In genomic region chr10:77842652-77843212, GRCh38 we compare ENCODE assay signal across 20 cellular contexts.
DNase-seq lines count a peak whose midpoint lies in the region; ATAC-seq, FAIRE-seq and TF ChIP-seq lines count a peak whose summit lies in the region.
"Had no signal": no experiment of that assay in that cellular context is flagged by ENCODE, and none has a peak within 500 bp of the region (broad histone marks: within the 10 kb centered on the region; RNA-seq: fewer than 3 reads in every experiment).

No MANE protein-coding gene starts in this region.

- no peak overlapping the region for H4K91ac ChIP-seq in mesenchymal stem cell (ENCODE audit: low read length)

- H3K27me3 ChIP-seq in K562 (ENCODE audit: control insufficient read depth in 2 of 2, insufficient read depth in 2 of 2, low read length in 2 of 2) (no peaks in the 10 kb centered on the region), mesenchymal stem cell (ENCODE audit: control insufficient read depth in 1 of 2, insufficient read depth in 1 of 2, low read length in 2 of 2) (no peaks in the 10 kb centered on the region)

- peak overlapping the region; percentile 76 for H2AK5ac ChIP-seq in mesenchymal stem cell (ENCODE audit: low read length, severe bottlenecking)

- H3K4me3 Mint-ChIP-seq in stimulated activated effector memory CD8-positive, alpha-beta T cell treated with anti-CD3 and anti-CD28 coated beads, Interleukin-12 subunit alpha, Interleukin-12 subunit beta, amount 100 ng/mL, for 72 hours, result peak overlapping the region; percentile 3
- H3K4me3 Mint-ChIP-seq in glutamatergic neuron (ENCODE audit: unreplicated experiment), result no peak overlapping the region
- H3K4me3 Mint-ChIP-seq: H9 had no signal

- H3K4me2 ChIP-seq in K562 (ENCODE audit: insufficient read depth, low read length), result no peak overlapping the region
- no peak overlapping the region for H3K4me2 ChIP-seq in mesenchymal stem cell (ENCODE audit: low read length, poor library complexity, severe bottlenecking)

- peaks cover 3% of the 10 kb centered on the region for H3K9me1 ChIP-seq in K562 (ENCODE audit: control insufficient read depth, insufficient read depth, low read length)

- intact Hi-C loops in K562 (cut with micrococcal nuclease), result no loop called here

- H3K79me2 ChIP-seq in K562 (ENCODE audit: control insufficient read depth, insufficient read depth, low read length), result no peaks in the 10 kb centered on the region

- no peak overlapping the region for H2BK5ac ChIP-seq in mesenchymal stem cell (ENCODE audit: low read depth, low read length, poor library complexity, severe bottlenecking)

- no peak for TF ChIP-seq POLR2A in K562 (conservative IDR thresholded peaks at IDR 0.05)

- H3K4me1 Mint-ChIP-seq in stimulated activated effector memory CD8-positive, alpha-beta T cell treated with anti-CD3 and anti-CD28 coated beads, Interleukin-12 subunit alpha, Interleukin-12 subunit beta, amount 100 ng/mL, for 72 hours, result peaks cover 28% of the 10 kb centered on the region
- peaks cover 6% of the 10 kb centered on the region for H3K4me1 Mint-ChIP-seq in glutamatergic neuron (ENCODE audit: low read depth, unreplicated experiment)

- no peak overlapping the region for H2BK120ac ChIP-seq in mesenchymal stem cell (ENCODE audit: low read depth, low read length)

- CTCF ChIA-PET in K562 (lab: Yijun Ruan, JAX; ENCODE audit: low intra/inter-chr PET ratio), result no interaction called here

- no peak overlapping the region for H2BK15ac ChIP-seq in mesenchymal stem cell (ENCODE audit: low read depth, poor library complexity, severe bottlenecking)

- in situ Hi-C loops in K562 (cut with MboI), result no loop called here

- POLR2A ChIA-PET in K562 (lab: Yijun Ruan, JAX), result interaction anchor here (0.7 to 1.0 kb wide), 2 partner anchors 10 to 29 kb away, joined by 3 read pairs; no protein-coding TSS in a partner anchor

- no TSS peak for BruUV-seq in K562 (replicated peaks; lab: Mats Ljungman, UMichigan)

- H2BK12ac ChIP-seq in mesenchymal stem cell (ENCODE audit: low read length in 2 of 2), result no peak overlapping the region

- H3K4ac ChIP-seq in mesenchymal stem cell (ENCODE audit: low read depth in 1 of 2, low read length in 2 of 2), result no peak overlapping the region

- H3K14ac ChIP-seq in mesenchymal stem cell (ENCODE audit: low read length in 2 of 2), result no peak overlapping the region

- ATAC-seq in K562, result no peak
- ATAC-seq in stimulated activated effector memory CD8-positive, alpha-beta T cell treated with anti-CD3 and anti-CD28 coated beads, Interleukin-12 subunit alpha, Interleukin-12 subunit beta, amount 100 ng/mL, for 72 hours, result peak; percentile 83

- no peak overlapping the region for H3K27ac Mint-ChIP-seq in stimulated activated effector memory CD8-positive, alpha-beta T cell treated with anti-CD3 and anti-CD28 coated beads, Interleukin-12 subunit alpha, Interleukin-12 subunit beta, amount 100 ng/mL, for 72 hours
- no peak overlapping the region for H3K27ac Mint-ChIP-seq in glutamatergic neuron (ENCODE audit: unreplicated experiment)

- FAIRE-seq in K562 (lab: Jason Lieb, UNC), result no peak
- FAIRE-seq: GM12892, HTR-8/SVneo had no signal

- 81% methylated on average over 5 of the region's 5 CpGs for WGBS in K562 (ENCODE audit: insufficient coverage, low coverage, missing lambda C conversion rate)
- 93% methylated on average over 4 of the region's 5 CpGs for WGBS in mesenchymal stem cell

- H3K9me3 ChIP-seq in K562 (replicated peaks; ENCODE audit: control insufficient read depth, insufficient read depth, low read depth, low read length) (no peaks in the 10 kb centered on the region), mesenchymal stem cell (ENCODE audit: control insufficient read depth, low read length) (no peaks in the 10 kb centered on the region)
- H3K9me3 ChIP-seq: Caco-2 had no signal

- peaks cover 3 to 15% of the 10 kb centered on the region in 2 experiments; a peak in 3 of 5 replicates for H3K4me1 ChIP-seq in K562 (replicated peaks in 1 of 2; ENCODE audit: control insufficient read depth in 2 of 2, insufficient read depth in 2 of 2, low read length in 2 of 2)
- peaks cover 55% of the 10 kb centered on the region for H3K4me1 ChIP-seq in mesenchymal stem cell (ENCODE audit: control insufficient read depth, insufficient read depth, low read depth, low read length)

- TF ChIP-seq CTCF in K562 (IDR thresholded peaks at IDR 0.05 in 2 of 3, conservative IDR thresholded peaks at IDR 0.05 in 1 of 3; ENCODE audit: insufficient read depth in 2 of 3, low read depth in 1 of 3, low read length in 3 of 3), result no peak
- no peak for TF ChIP-seq CTCF in coronary artery (IDR thresholded peaks at IDR 0.05)
- no peak for TF ChIP-seq CTCF in glutamatergic neuron (IDR thresholded peaks at IDR 0.05; ENCODE audit: partially characterized antibody, unreplicated experiment)

- H3K4me3 ChIP-seq in K562 (no peak overlapping the region), mesenchymal stem cell (ENCODE audit: insufficient read depth in 1 of 2, low read depth in 1 of 2, low read length in 2 of 2) (no peak overlapping the region), coronary artery (no peak overlapping the region)

- no peaks in the 10 kb centered on the region for H4K20me1 ChIP-seq in K562 (replicated peaks; ENCODE audit: control insufficient read depth, insufficient read depth, low read length)

- H3K79me1 ChIP-seq in mesenchymal stem cell (replicated peaks; ENCODE audit: low read length, poor library complexity, severe bottlenecking), result peaks cover 16% of the 10 kb centered on the region

- peaks cover 6% of the 10 kb centered on the region for H3K36me3 Mint-ChIP-seq in stimulated activated effector memory CD8-positive, alpha-beta T cell treated with anti-CD3 and anti-CD28 coated beads, Interleukin-12 subunit alpha, Interleukin-12 subunit beta, amount 100 ng/mL, for 72 hours
- no peaks in the 10 kb centered on the region for H3K36me3 Mint-ChIP-seq in glutamatergic neuron (ENCODE audit: unreplicated experiment)
- H3K36me3 Mint-ChIP-seq: IgD-negative memory B cell had no signal

- peaks cover 1% of the 10 kb centered on the region for H3K27me3 Mint-ChIP-seq in glutamatergic neuron (ENCODE audit: unreplicated experiment)
- H3K27me3 Mint-ChIP-seq: IgD-negative memory B cell had no signal

- H3K27ac ChIP-seq in K562 (ENCODE audit: extremely low read depth, low read depth, low read length) (no peak overlapping the region), mesenchymal stem cell (ENCODE audit: low read length, poor library complexity, severe bottlenecking) (peak overlapping the region; percentile 14), coronary artery (no peak overlapping the region)
- H3K27ac ChIP-seq: HL-60 had no signal

- TF ChIP-seq EP300 in Ishikawa (IDR thresholded peaks at IDR 0.05; ENCODE audit: borderline replicate concordance), result no peak
- no peak for TF ChIP-seq EP300 in K562 (IDR thresholded peaks at IDR 0.05; ENCODE audit: low read length)

- H4K8ac ChIP-seq in mesenchymal stem cell (ENCODE audit: low read length), result no peak overlapping the region

- no peak overlapping the region for H3K9ac ChIP-seq in K562 (ENCODE audit: insufficient read depth in 1 of 2, low read depth in 2 of 2, low read length in 2 of 2)
- H3K9ac ChIP-seq in mesenchymal stem cell (ENCODE audit: low read length), result no peak overlapping the region

- DNase-seq in K562 (ENCODE audit: extremely low read depth in 1 of 4, low spot score in 3 of 4) (no peak), mesenchymal stem cell (no peak), coronary artery (ENCODE audit: low spot score) (no peak), glutamatergic neuron (no peak)
- DNase-seq in stimulated activated effector memory CD8-positive, alpha-beta T cell treated with anti-CD3 and anti-CD28 coated beads, Interleukin-12 subunit alpha, Interleukin-12 subunit beta, amount 100 ng/mL, for 72 hours (ENCODE audit: low spot score in 2 of 2), result no peak
- DNase-seq in effector CD8-positive, alpha-beta T cell (lab: John Stamatoyannopoulos, UW), result no peak
- DNase-seq: AML-193, Caco-2, DMS153, NCI-H1417 treated with DMSO at 0.1 percent for 48 hours, NCI-H1930, NCI-H2171 treated with DMSO at 0.1 percent for 48 hours, NCI-H748 treated with DMSO at 0.1 percent for 48 hours, OCI-M1 had no signal

- no peaks in the 10 kb centered on the region for H3K9me3 Mint-ChIP-seq in stimulated activated effector memory CD8-positive, alpha-beta T cell treated with anti-CD3 and anti-CD28 coated beads, Interleukin-12 subunit alpha, Interleukin-12 subunit beta, amount 100 ng/mL, for 72 hours
- H3K9me3 Mint-ChIP-seq in glutamatergic neuron (ENCODE audit: unreplicated experiment), result peaks cover 4% of the 10 kb centered on the region
- H3K9me3 Mint-ChIP-seq: H9, IgD-negative memory B cell had no signal

- no peak overlapping the region for H3K18ac ChIP-seq in mesenchymal stem cell (ENCODE audit: low read depth in 1 of 2, low read length in 2 of 2)

- peaks cover 58% of the 10 kb centered on the region for H3K36me3 ChIP-seq in K562 (ENCODE audit: control insufficient read depth, insufficient read depth, low read length)
- peaks cover 27 to 55% of the 10 kb centered on the region in 2 experiments for H3K36me3 ChIP-seq in mesenchymal stem cell (ENCODE audit: control insufficient read depth in 1 of 2, insufficient read depth in 2 of 2, low read depth in 1 of 2, low read length in 2 of 2)

- H2AFZ ChIP-seq in K562 (ENCODE audit: low read depth, low read length) (no peak overlapping the region), mesenchymal stem cell (ENCODE audit: low read depth, low read length) (no peak overlapping the region)

- no peak overlapping the region for H3K23ac ChIP-seq in mesenchymal stem cell (ENCODE audit: low read length in 2 of 2)

- TF ChIP-seq RAD21 in Ishikawa (IDR thresholded peaks at IDR 0.05; ENCODE audit: low read depth), result no peak
- no peak for TF ChIP-seq RAD21 in K562 (CRISPR knock-in tag; conservative IDR thresholded peaks at IDR 0.05 in 1 of 2, IDR thresholded peaks at IDR 0.05 in 1 of 2)

TF ChIP-seq in Ishikawa, 13 proteins besides CTCF, POLR2A, EP300 and RAD21 (continues in another document):
- TF ChIP-seq CREB1 (IDR thresholded peaks at IDR 0.05; ENCODE audit: low read depth), result no peak
- TF ChIP-seq ZBTB7A (IDR thresholded peaks at IDR 0.05; ENCODE audit: low read depth), result 0 out of 2 replicates have a peak, but pooled peaks have one; percentile 24
- no peak for TF ChIP-seq YY1 (IDR thresholded peaks at IDR 0.05; ENCODE audit: low read depth)
- TF ChIP-seq EGR1 (IDR thresholded peaks at IDR 0.05), result no peak
